In the genomic region with DNA sequence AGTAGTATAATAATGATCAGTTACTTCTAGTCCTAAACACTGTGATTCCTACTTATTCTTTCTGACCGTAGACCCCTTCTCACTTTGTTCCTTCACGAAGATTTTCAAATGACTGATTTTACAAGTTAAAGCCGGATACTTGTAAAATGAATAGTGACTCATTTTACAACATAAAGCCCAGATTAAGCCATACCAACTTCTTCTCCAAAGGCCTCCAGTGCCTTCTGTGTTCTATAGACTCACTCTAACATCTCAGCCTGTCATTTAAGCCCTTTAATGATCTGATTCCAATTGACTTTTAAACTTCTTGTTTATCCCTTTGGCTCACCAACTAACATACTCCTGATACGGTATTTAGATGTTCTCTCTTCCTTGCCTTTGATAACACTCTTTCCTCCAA, we compare ENCODE assay signal across 33 cellular contexts.
"Had no signal": no experiment of that assay in that cellular context is flagged by ENCODE, and none has a peak within 500 bp of the region (broad histone marks: within the 10 kb centered on the region; RNA-seq: fewer than 3 reads in every experiment).

No MANE protein-coding gene starts in this region.

- H3K27me3 ChIP-seq: MG63 had no signal

- H3K9me3 ChIP-seq: MG63 had no signal

- H3K4me3 ChIP-seq: MG63 had no signal

- H3K27me3 Mint-ChIP-seq: activated CD4-positive, alpha-beta memory T cell treated with anti-CD3 and anti-CD28 coated beads, Interleukin-2, amount 10 ng/mL, durations not matched to agents 7 days and 5 days; activated naive CD8-positive, alpha-beta T cell treated with anti-CD3 and anti-CD28 coated beads, Interleukin-2, amount 50 U/mL, for 24 hours; brain had no signal

- H3K9me3 Mint-ChIP-seq: activated naive CD4-positive, alpha-beta T cell treated with anti-CD3 and anti-CD28 coated beads for 36 hours; activated naive CD8-positive, alpha-beta T cell treated with anti-CD3 and anti-CD28 coated beads, Interleukin-2, amount 50 U/mL, for 24 hours; brain had no signal

- H3K36me3 ChIP-seq: MG63 had no signal

- H3K27ac ChIP-seq: VCaP had no signal

- H3K36me3 Mint-ChIP-seq: activated naive CD8-positive, alpha-beta T cell; brain had no signal

- DNase-seq: activated CD4-positive, alpha-beta memory T cell treated with anti-CD3 and anti-CD28 coated beads, Interleukin-2, amount 10 ng/mL, durations not matched to agents 7 days and 5 days; activated CD4-positive, alpha-beta T cell treated with anti-CD3 and anti-CD28 coated beads for 1 hour; activated CD4-positive, alpha-beta T cell treated with anti-CD3 and anti-CD28 coated beads for 48 hours; activated CD4-positive, CD25-positive, alpha-beta regulatory T cell; activated gamma-delta T cell; activated naive CD4-positive, alpha-beta T cell treated with anti-CD3 and anti-CD28 coated beads for 36 hours; activated naive CD8-positive, alpha-beta T cell treated with anti-CD3 and anti-CD28 coated beads, Interleukin-2, amount 50 U/mL, for 24 hours; activated T-cell treated with anti-CD3 and anti-CD28 coated beads, Interleukin-2, amount 50 U/mL, for 1 hour; anterior cingulate cortex; caudate nucleus; cerebellar nuclear complex; Karpas-422; MG63; MV-4-11; NCI-H1092; NCI-H1436 treated with DMSO at 0.1 percent for 48 hours; NCI-H1694 treated with DMSO at 0.1 percent for 48 hours; NCI-H2029 treated with DMSO at 0.1 percent for 48 hours; NCI-H2107; NCI-H2171; NCI-H510A; NCI-H526; NCI-H748 treated with DMSO at 0.1 percent for 48 hours; NK-92 treated with Interleukin-12 subunit alpha and Interleukin-12 subunit beta, amount 100 ng/mL, for 24 hours; Right ventricle myocardium superior; SW 1271; T-helper 1 cell; T-helper 2 cell; T-helper 9 cell had no signal

- H3K27ac Mint-ChIP-seq: activated CD4-positive, alpha-beta memory T cell treated with anti-CD3 and anti-CD28 coated beads, Interleukin-2, amount 10 ng/mL, durations not matched to agents 7 days and 5 days; activated naive CD4-positive, alpha-beta T cell treated with anti-CD3 and anti-CD28 coated beads for 36 hours; activated naive CD8-positive, alpha-beta T cell; activated naive CD8-positive, alpha-beta T cell treated with anti-CD3 and anti-CD28 coated beads, Interleukin-2, amount 50 U/mL, for 24 hours; activated T-helper 2 cell treated with anti-CD3 and anti-CD28 coated beads, Interferon-gamma antibody, Interleukin-2, Interleukin-4, amounts not matched to agents 10 μg/mL and 5 μg/mL and 100 μg/mL, durations not matched to agents 14 hours and 24 hours and 36 hours had no signal

- H3K4me3 Mint-ChIP-seq: activated CD4-positive, alpha-beta memory T cell treated with anti-CD3 and anti-CD28 coated beads, Interleukin-2, amount 10 ng/mL, durations not matched to agents 7 days and 5 days; activated naive CD4-positive, alpha-beta T cell treated with anti-CD3 and anti-CD28 coated beads for 36 hours; activated naive CD8-positive, alpha-beta T cell; activated naive CD8-positive, alpha-beta T cell treated with anti-CD3 and anti-CD28 coated beads, Interleukin-2, amount 50 U/mL, for 24 hours; brain had no signal

- ATAC-seq: activated naive CD8-positive, alpha-beta T cell treated with anti-CD3 and anti-CD28 coated beads, Interleukin-2, amount 50 U/mL, for 24 hours had no signal

- H3K4me1 Mint-ChIP-seq: activated CD4-positive, alpha-beta memory T cell treated with anti-CD3 and anti-CD28 coated beads, Interleukin-2, amount 10 ng/mL, durations not matched to agents 7 days and 5 days; activated naive CD8-positive, alpha-beta T cell treated with anti-CD3 and anti-CD28 coated beads, Interleukin-2, amount 50 U/mL, for 24 hours had no signal
